Comparison of ENCODE assay signal across 18 cellular contexts in the genomic region with DNA sequence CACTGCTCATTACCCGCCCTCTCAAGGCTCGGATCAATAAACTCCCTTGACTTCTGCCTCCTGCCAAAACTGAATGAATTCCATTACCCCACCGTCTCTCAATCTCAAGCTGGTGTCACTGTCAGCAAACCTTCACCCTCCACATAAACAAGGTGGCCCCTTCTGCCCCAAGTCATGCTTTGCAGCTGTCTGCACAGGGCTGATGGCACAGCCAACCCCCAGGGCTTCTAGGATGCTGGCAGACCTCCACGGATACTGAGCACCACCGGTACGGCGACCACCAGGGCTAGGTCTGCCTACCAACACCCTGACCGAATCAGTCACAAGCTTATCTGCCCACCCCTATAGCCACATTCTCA. TPM values are rescaled to one million over a fixed set of nuclear protein-coding genes. Genes with fewer than 3 reads are reported as not detected.
DNase-seq lines count a peak whose midpoint lies in the region; ATAC-seq and TF ChIP-seq lines count a peak whose summit lies in the region.
"Had no signal": no experiment of that assay in that cellular context is flagged by ENCODE, and none has a peak within 500 bp of the region (broad histone marks: within the 10 kb centered on the region; RNA-seq: fewer than 3 reads in every experiment).

No MANE protein-coding gene starts in this region.

- H3K4me2 ChIP-seq in mesenchymal stem cell (ENCODE audit: low read length, poor library complexity, severe bottlenecking) (no peak overlapping the region), MM.1S (ENCODE audit: low read depth, low read length) (no peak overlapping the region)
- H3K4me2 ChIP-seq: BLaER1 treated with 17β-estradiol and CSF1 and Interleukin-3, amounts not matched to agents 10 nM and 100 nM had no signal

- peak overlapping the region in 1 of 2 experiments; percentile 55 for H3K18ac ChIP-seq in mesenchymal stem cell (ENCODE audit: low read depth in 1 of 2, low read length in 2 of 2)

- peaks cover 2% of the 10 kb centered on the region for H3K9me3 Mint-ChIP-seq in chondrocyte (ENCODE audit: low read depth)
- H3K9me3 Mint-ChIP-seq: natural killer cell treated with Interleukin-12 subunit alpha and Interleukin-12 subunit beta and Interleukin-15 and Interleukin-18, amount 100 ng/mL, for 72 hours; T-cell had no signal

- H3K4me3 Mint-ChIP-seq in chondrocyte (ENCODE audit: unreplicated experiment): no peak overlapping the region
- H3K4me3 Mint-ChIP-seq: natural killer cell treated with Interleukin-12 subunit alpha and Interleukin-12 subunit beta and Interleukin-15 and Interleukin-18, amount 100 ng/mL, for 72 hours; T-cell had no signal

- H3K4ac ChIP-seq in mesenchymal stem cell (ENCODE audit: low read depth in 1 of 2, low read length in 2 of 2): no peak overlapping the region

- peaks cover 5% of the 10 kb centered on the region; the same call in 1 of the 2 replicates for H4K20me1 ChIP-seq in MM.1S (ENCODE audit: insufficient read depth, low read length)

- peaks cover 0 to 8% of the 10 kb centered on the region in 2 experiments for H3K36me3 ChIP-seq in mesenchymal stem cell (ENCODE audit: control insufficient read depth in 1 of 2, insufficient read depth in 2 of 2, low read depth in 1 of 2, low read length in 2 of 2)
- H3K36me3 ChIP-seq in stomach smooth muscle (ENCODE audit: control insufficient read depth in 2 of 2, insufficient read depth in 2 of 2, low read length in 2 of 2): no peaks in the 10 kb centered on the region
- H3K36me3 ChIP-seq in MM.1S (replicated peaks; ENCODE audit: insufficient read depth, low read length): no peaks in the 10 kb centered on the region
- H3K36me3 ChIP-seq: thyroid gland, WERI-Rb-1 had no signal

- H2BK120ac ChIP-seq in mesenchymal stem cell (ENCODE audit: low read depth, low read length): no peak overlapping the region

- H2AK5ac ChIP-seq in mesenchymal stem cell (ENCODE audit: low read length, severe bottlenecking): no peak overlapping the region

- H2BK12ac ChIP-seq in mesenchymal stem cell (ENCODE audit: low read length in 2 of 2): peak overlapping the region in 1 of 2 experiments; percentile 4

- H3K23ac ChIP-seq in mesenchymal stem cell (ENCODE audit: low read length in 2 of 2): peak overlapping the region in 1 of 2 experiments; percentile 85

- peak overlapping the region; percentile 2 for H3K27ac Mint-ChIP-seq in chondrocyte (ENCODE audit: unreplicated experiment)
- H3K27ac Mint-ChIP-seq: natural killer cell treated with Interleukin-12 subunit alpha and Interleukin-12 subunit beta and Interleukin-15 and Interleukin-18, amount 100 ng/mL, for 72 hours; T-cell had no signal

- peaks cover 14% of the 10 kb centered on the region for H3K4me1 ChIP-seq in mesenchymal stem cell (ENCODE audit: control insufficient read depth, insufficient read depth, low read depth, low read length)
- peaks cover 45% of the 10 kb centered on the region for H3K4me1 ChIP-seq in stomach smooth muscle (ENCODE audit: control insufficient read depth, insufficient read depth, low read length)
- H3K4me1 ChIP-seq in MM.1S (ENCODE audit: low read length): peaks cover 11% of the 10 kb centered on the region

- H3F3A ChIP-seq in MM.1S (ENCODE audit: insufficient read depth, low read length): 0 out of 2 replicates have a peak, but pooled peaks cover 3% of the 10 kb centered on the region

- H4K91ac ChIP-seq in mesenchymal stem cell (ENCODE audit: low read length): peak overlapping the region; percentile 82

- H3K14ac ChIP-seq in mesenchymal stem cell (ENCODE audit: low read length in 2 of 2): no peak overlapping the region

- WGBS in mesenchymal stem cell: 78% methylated on average over 8 of the region's 8 CpGs

- H3K4me3 ChIP-seq in mesenchymal stem cell (ENCODE audit: insufficient read depth in 1 of 2, low read depth in 1 of 2, low read length in 2 of 2): peak overlapping the region in 1 of 2 experiments; percentile 50
- peak overlapping the region; percentile 40 to 46 for H3K4me3 ChIP-seq in stomach smooth muscle (ENCODE audit: low read length in 2 of 2)
- no peak overlapping the region for H3K4me3 ChIP-seq in MM.1S (ENCODE audit: low read length)
- H3K4me3 ChIP-seq: BLaER1 treated with 17β-estradiol and CSF1 and Interleukin-3, amounts not matched to agents 10 nM and 100 nM; coronary artery; thyroid gland had no signal

- no peak overlapping the region for H3K9ac ChIP-seq in mesenchymal stem cell (ENCODE audit: low read length)
- H3K9ac ChIP-seq in stomach smooth muscle (ENCODE audit: low read length in 2 of 2): no peak overlapping the region
- H3K9ac ChIP-seq in MM.1S (ENCODE audit: low read length): no peak overlapping the region
- H3K9ac ChIP-seq: BLaER1 treated with 17β-estradiol and CSF1 and Interleukin-3, amounts not matched to agents 10 nM and 100 nM had no signal

- H3K27me3 ChIP-seq in mesenchymal stem cell (ENCODE audit: control insufficient read depth in 1 of 2, insufficient read depth in 1 of 2, low read length in 2 of 2) (no peaks in the 10 kb centered on the region), stomach smooth muscle (ENCODE audit: control insufficient read depth in 1 of 2, insufficient read depth in 2 of 2, low read length in 2 of 2) (no peaks in the 10 kb centered on the region), MM.1S (replicated peaks; ENCODE audit: insufficient read depth, low read length) (no peaks in the 10 kb centered on the region)
- H3K27me3 ChIP-seq: BLaER1 treated with 17β-estradiol and CSF1 and Interleukin-3, amounts not matched to agents 10 nM and 100 nM; thyroid gland had no signal

- H3K36me3 Mint-ChIP-seq in chondrocyte (ENCODE audit: low read depth): no peaks in the 10 kb centered on the region
- H3K36me3 Mint-ChIP-seq: natural killer cell treated with Interleukin-12 subunit alpha and Interleukin-12 subunit beta and Interleukin-15 and Interleukin-18, amount 100 ng/mL, for 72 hours; T-cell had no signal

- H4K8ac ChIP-seq in mesenchymal stem cell (ENCODE audit: low read length): peak overlapping the region; percentile 84

- peaks cover 44% of the 10 kb centered on the region for H3K4me1 Mint-ChIP-seq in chondrocyte (ENCODE audit: low read depth)
- H3K4me1 Mint-ChIP-seq: T-cell had no signal

- no peak for ATAC-seq in HG03342 (IDR thresholded peaks at IDR 0.05; ENCODE audit: unreplicated experiment)
- no peak for ATAC-seq in GM18520 (IDR thresholded peaks at IDR 0.05; ENCODE audit: unreplicated experiment)
- ATAC-seq: T-cell had no signal

- no peak overlapping the region for H2BK15ac ChIP-seq in mesenchymal stem cell (ENCODE audit: low read depth, poor library complexity, severe bottlenecking)

- no peak overlapping the region for H3K27ac ChIP-seq in mesenchymal stem cell (ENCODE audit: low read length, poor library complexity, severe bottlenecking)
- no peak overlapping the region for H3K27ac ChIP-seq in stomach smooth muscle (ENCODE audit: low read length)
- no peak overlapping the region for H3K27ac ChIP-seq in MM.1S (ENCODE audit: low read length)
- H3K27ac ChIP-seq: 22Rv1; BLaER1 treated with 17β-estradiol and CSF1 and Interleukin-3, amounts not matched to agents 10 nM and 100 nM; thyroid gland; WERI-Rb-1 had no signal

- H3K79me2 ChIP-seq in MM.1S (ENCODE audit: low read length): peaks cover 99% of the 10 kb centered on the region

- H3K27me3 Mint-ChIP-seq in chondrocyte (ENCODE audit: low read depth): no peaks in the 10 kb centered on the region

- DNase-seq in DMS 273 (lab: John Stamatoyannopoulos, UW; ENCODE audit: unreplicated experiment) (peak; percentile 52), DMS 273 treated with DMSO at 0.1 percent for 48 hours (lab: John Stamatoyannopoulos, UW) (no peak), chondrocyte (ENCODE audit: low spot score) (no peak), mesenchymal stem cell (no peak), MM.1S (no peak)
- DNase-seq: activated CD8-positive, alpha-beta memory T cell treated with anti-CD3 and anti-CD28 coated beads for 24 hours; NCI-H187 treated with DMSO at 0.1 percent for 48 hours; NCI-H526; T-cell; WERI-Rb-1 had no signal

- H3K9me3 ChIP-seq in mesenchymal stem cell (ENCODE audit: control insufficient read depth, low read length): no peaks in the 10 kb centered on the region
- no peaks in the 10 kb centered on the region for H3K9me3 ChIP-seq in stomach smooth muscle (ENCODE audit: control insufficient read depth in 2 of 2, low read length in 2 of 2)
- no peaks in the 10 kb centered on the region for H3K9me3 ChIP-seq in MM.1S (replicated peaks; ENCODE audit: insufficient read depth, low read length)
- H3K9me3 ChIP-seq: BLaER1 treated with 17β-estradiol and CSF1 and Interleukin-3, amounts not matched to agents 10 nM and 100 nM; thyroid gland had no signal

- peaks cover 11% of the 10 kb centered on the region for H3K79me1 ChIP-seq in mesenchymal stem cell (replicated peaks; ENCODE audit: low read length, poor library complexity, severe bottlenecking)

- H2BK5ac ChIP-seq in mesenchymal stem cell (ENCODE audit: low read depth, low read length, poor library complexity, severe bottlenecking): no peak overlapping the region

- no peak overlapping the region for H2AFZ ChIP-seq in mesenchymal stem cell (ENCODE audit: low read depth, low read length)
- no peak overlapping the region for H2AFZ ChIP-seq in MM.1S (ENCODE audit: low read length)

- H3K9me2 ChIP-seq in MM.1S (replicated peaks; ENCODE audit: insufficient read depth, low read length): no peaks in the 10 kb centered on the region

- TF ChIP-seq CTCF in chondrocyte (IDR thresholded peaks at IDR 0.05) (no peak), MM.1S (IDR thresholded peaks at IDR 0.05; ENCODE audit: low read length) (no peak)

RNA-seq across cellular contexts. Expression of a gene that starts 46.1 kb away (rescaled TPM):
- 25.2 to 26.5 TPM (median 26.0 TPM) in 3 replicates for total RNA-seq in chondrocyte
- 37.3 TPM for polyA plus RNA-seq in mesenchymal stem cell (2013, experiment 1 of 2)
- 35.9 TPM for polyA plus RNA-seq in mesenchymal stem cell (2013, experiment 2 of 2)
